ENCODE assay signal across 20 cellular contexts in genomic region chr10:43209651-43210141, GRCh38. TPM values are rescaled to one million over a fixed set of nuclear protein-coding genes. Genes with fewer than 3 reads are reported as not detected.
DNase-seq lines count a peak whose midpoint lies in the region; ATAC-seq and TF ChIP-seq lines count a peak whose summit lies in the region.
"Had no signal": no experiment of that assay in that cellular context is flagged by ENCODE, and none has a peak within 500 bp of the region (broad histone marks: within the 10 kb centered on the region; RNA-seq: fewer than 3 reads in every experiment).

No MANE protein-coding gene starts in this region.

- no peak overlapping the region for H2BK15ac ChIP-seq in IMR-90 (ENCODE audit: low read depth, low read length)

- H3K4me1 ChIP-seq in IMR-90 (ENCODE audit: control insufficient read depth, insufficient read depth, low read length) (no peaks in the 10 kb centered on the region), psoas muscle (no peaks in the 10 kb centered on the region)
- H3K4me1 ChIP-seq: neural progenitor cell had no signal

- CTCF ChIA-PET in IMR-90 (lab: Yijun Ruan, JAX): interaction anchor here (0.5 kb wide), 1 partner anchor 253 kb away, joined by 4 read pairs; no protein-coding TSS in a partner anchor

- POLR2A ChIA-PET in IMR-90 (lab: Charles Lee; ENCODE audit: unreplicated experiment): no interaction called here

- H3K36me3 Mint-ChIP-seq in activated CD4-positive, alpha-beta T cell treated with anti-CD3 and anti-CD28 coated beads, Interleukin-2, amount 10 ng/mL, durations not matched to agents 24 days and 14 days (ENCODE audit: low read depth): no peaks in the 10 kb centered on the region
- H3K36me3 Mint-ChIP-seq: neural progenitor cell, type B pancreatic cell had no signal

- DNase-seq in activated CD4-positive, alpha-beta T cell treated with anti-CD3 and anti-CD28 coated beads for 48 hours: peak; percentile 1
- no peak for DNase-seq in activated CD4-positive, alpha-beta T cell treated with anti-CD3 and anti-CD28 coated beads, Interleukin-2, amount 10 ng/mL, durations not matched to agents 24 days and 14 days
- DNase-seq in IMR-90: no peak
- DNase-seq in cardiac septum (ENCODE audit: low spot score): peak; percentile 63
- peak; percentile 5 to 32 for DNase-seq in psoas muscle
- DNase-seq in GM13976 (ENCODE audit: low spot score): no peak
- DNase-seq in NCI-H526 (lab: John Stamatoyannopoulos, UW): no peak
- DNase-seq: C1 segment of cervical spinal cord; erythroblast; foreskin melanocyte; H7; NCI-H1092 treated with DMSO at 0.1 percent for 48 hours; NCI-H2081; NCI-H446; stimulated activated naive CD4-positive, alpha-beta T cell had no signal

- H3K9me1 ChIP-seq in IMR-90 (ENCODE audit: insufficient read depth, low read length): no peaks in the 10 kb centered on the region

- no peaks in the 10 kb centered on the region for H3K9me3 Mint-ChIP-seq in activated CD4-positive, alpha-beta T cell treated with anti-CD3 and anti-CD28 coated beads, Interleukin-2, amount 10 ng/mL, durations not matched to agents 24 days and 14 days
- H3K9me3 Mint-ChIP-seq: neural progenitor cell, type B pancreatic cell had no signal

- TF ChIP-seq CTCF in IMR-90 (conservative IDR thresholded peaks at IDR 0.05; ENCODE audit: low read depth, low read length) (no peak), psoas muscle (IDR thresholded peaks at IDR 0.05) (no peak), GM13976 (IDR thresholded peaks at IDR 0.05; ENCODE audit: borderline replicate concordance, control extremely low read depth, extremely low read depth, insufficient read depth, missing control alignments) (no peak)

- no peak overlapping the region for H2BK20ac ChIP-seq in IMR-90 (ENCODE audit: low read depth, low read length)

- H2AK9ac ChIP-seq in IMR-90 (replicated peaks; ENCODE audit: low read depth, low read length, poor library complexity): peak overlapping the region; percentile 42

- no peaks in the 10 kb centered on the region for H4K20me1 ChIP-seq in IMR-90 (ENCODE audit: insufficient read depth, low read length)

- H3K79me1 ChIP-seq in IMR-90 (ENCODE audit: low read depth in 1 of 2, low read length in 2 of 2): no peaks in the 10 kb centered on the region

- H3K27ac Mint-ChIP-seq in activated CD4-positive, alpha-beta T cell treated with anti-CD3 and anti-CD28 coated beads, Interleukin-2, amount 10 ng/mL, durations not matched to agents 24 days and 14 days: no peak overlapping the region
- H3K27ac Mint-ChIP-seq: neural progenitor cell, type B pancreatic cell had no signal

- H3K9me3 ChIP-seq in IMR-90 (ENCODE audit: control insufficient read depth, insufficient read depth, low read length): no peaks in the 10 kb centered on the region
- no peaks in the 10 kb centered on the region for H3K9me3 ChIP-seq in psoas muscle

- H3K4me2 ChIP-seq in IMR-90 (ENCODE audit: low read depth, low read length): no peak overlapping the region
- H3K4me2 ChIP-seq: neural progenitor cell had no signal

- no peak overlapping the region for H3K23ac ChIP-seq in IMR-90 (ENCODE audit: low read depth, low read length)

- H3K56ac ChIP-seq in IMR-90 (ENCODE audit: extremely low read depth, insufficient read depth, low read length): no peak overlapping the region

- no TSS peak for BruUV-seq in IMR-90 (replicated peaks; lab: Mats Ljungman, UMichigan)

- no peak overlapping the region for H4K91ac ChIP-seq in IMR-90 (ENCODE audit: insufficient read depth, low read depth, low read length)

- H3K18ac ChIP-seq in IMR-90 (ENCODE audit: low read depth, low read length): no peak overlapping the region

- no peak overlapping the region for H3K9ac ChIP-seq in IMR-90 (ENCODE audit: low read depth, low read length)
- H3K9ac ChIP-seq: neural progenitor cell had no signal

- TF ChIP-seq RAD21 in IMR-90 (IDR thresholded peaks at IDR 0.05; ENCODE audit: low read length): no peak

- WGBS in IMR-90 (ENCODE audit: extremely low coverage in 2 of 2, insufficient read length in 1 of 2), 2 experiments: 76% methylated on average over 3 of the region's 5 CpGs; no CpG with 5 or more reads in 1 of the 2 experiments
- 89 to 96% (median 92%) methylated on average over 5 of the region's 5 CpGs for WGBS in psoas muscle, 3 donors

- H2AK5ac ChIP-seq in IMR-90 (ENCODE audit: low read depth, low read length): no peak overlapping the region

- no peak overlapping the region for H2BK120ac ChIP-seq in IMR-90 (ENCODE audit: low read depth, low read length)

- H3K27me3 ChIP-seq in IMR-90 (ENCODE audit: control insufficient read depth, insufficient read depth, low read length) (peaks cover 15% of the 10 kb centered on the region; the same call in 1 of the 2 replicates), psoas muscle (ENCODE audit: insufficient read depth in 3 of 3, low read length in 2 of 3) (no peaks in the 10 kb centered on the region)
- H3K27me3 ChIP-seq: neural progenitor cell had no signal

- in situ Hi-C loops in IMR-90 (cut with MboI; ENCODE audit: low sequenced_read_pairs) (no loop called here), GM13976 (cut with MboI; ENCODE audit: low sequenced_read_pairs, unreplicated experiment) (no loop called here)

- dilution Hi-C loops in IMR-90 (cut with HindIII; ENCODE audit: low sequenced_read_pairs, unreplicated experiment): no loop called here

- no peak overlapping the region for H3K4ac ChIP-seq in IMR-90 (ENCODE audit: low read depth, low read length)

- no peak overlapping the region for H2AFZ ChIP-seq in IMR-90 (replicated peaks; ENCODE audit: low read length, poor library complexity)
- H2AFZ ChIP-seq: neural progenitor cell had no signal

- H3K4me1 Mint-ChIP-seq in activated CD4-positive, alpha-beta T cell treated with anti-CD3 and anti-CD28 coated beads, Interleukin-2, amount 10 ng/mL, durations not matched to agents 24 days and 14 days: peaks cover 2% of the 10 kb centered on the region

- intact Hi-C loops in activated CD4-positive, alpha-beta T cell treated with anti-CD3 and anti-CD28 coated beads, Interleukin-2, amount 10 ng/mL, durations not matched to agents 24 days and 14 days (cut with micrococcal nuclease): no loop called here
- intact Hi-C loops in IMR-90 (cut with micrococcal nuclease): loop anchor here (5.0 to 10.0 kb wide), 2 partner anchors 135 to 253 kb away; no protein-coding TSS in a partner anchor
- intact Hi-C loops in cardiac septum (cut with DNase I): loop anchor here (10.0 kb wide), 1 partner anchor 135 kb away; no protein-coding TSS in a partner anchor
- intact Hi-C loops in psoas muscle (cut with DNase I): no loop called here

- no peak overlapping the region for H3K27ac ChIP-seq in IMR-90 (ENCODE audit: insufficient read depth, low read length)
- no peak overlapping the region for H3K27ac ChIP-seq in psoas muscle
- H3K27ac ChIP-seq: neural progenitor cell had no signal

- no peak overlapping the region for H3K4me3 Mint-ChIP-seq in activated CD4-positive, alpha-beta T cell treated with anti-CD3 and anti-CD28 coated beads, Interleukin-2, amount 10 ng/mL, durations not matched to agents 24 days and 14 days
- H3K4me3 Mint-ChIP-seq: neural progenitor cell, type B pancreatic cell had no signal

- H3K4me3 ChIP-seq in IMR-90 (ENCODE audit: insufficient read depth, low read depth, low read length): no peak overlapping the region
- no peak overlapping the region for H3K4me3 ChIP-seq in psoas muscle
- H3K4me3 ChIP-seq: neural progenitor cell had no signal

- H4K5ac ChIP-seq in IMR-90 (ENCODE audit: low read depth, low read length): no peak overlapping the region

- H2BK5ac ChIP-seq in IMR-90 (ENCODE audit: low read depth, low read length, poor library complexity, severe bottlenecking): no peak overlapping the region

- H3K14ac ChIP-seq in IMR-90 (replicated peaks; ENCODE audit: low read depth, low read length): no peak overlapping the region

- H3K27me3 Mint-ChIP-seq in activated CD4-positive, alpha-beta T cell treated with anti-CD3 and anti-CD28 coated beads, Interleukin-2, amount 10 ng/mL, durations not matched to agents 24 days and 14 days: no peaks in the 10 kb centered on the region

- no peak for TF ChIP-seq POLR2A in IMR-90 (IDR thresholded peaks at IDR 0.05; ENCODE audit: low read depth, low read length)

- H3K36me3 ChIP-seq in IMR-90 (ENCODE audit: control insufficient read depth, insufficient read depth, low read length) (no peaks in the 10 kb centered on the region), psoas muscle (ENCODE audit: insufficient read depth in 1 of 2, low read depth in 1 of 2) (no peaks in the 10 kb centered on the region)
- H3K36me3 ChIP-seq: neural progenitor cell had no signal

- ATAC-seq in IMR-90 (ENCODE audit: low read depth) (no peak), psoas muscle (no peak), GM19395 (IDR thresholded peaks at IDR 0.05; ENCODE audit: unreplicated experiment) (no peak)

- no peak overlapping the region for H4K8ac ChIP-seq in IMR-90 (ENCODE audit: low read depth in 2 of 2, low read length in 2 of 2)

TF ChIP-seq in IMR-90, 13 proteins besides CTCF, POLR2A, EP300 and RAD21 (continues in another document):
- TF ChIP-seq CHD1 (IDR thresholded peaks at IDR 0.05; ENCODE audit: low read depth, low read length) (no peak), FOS (IDR thresholded peaks at IDR 0.05; ENCODE audit: low read depth, low read length) (no peak)
- TF ChIP-seq, protein P1, sequence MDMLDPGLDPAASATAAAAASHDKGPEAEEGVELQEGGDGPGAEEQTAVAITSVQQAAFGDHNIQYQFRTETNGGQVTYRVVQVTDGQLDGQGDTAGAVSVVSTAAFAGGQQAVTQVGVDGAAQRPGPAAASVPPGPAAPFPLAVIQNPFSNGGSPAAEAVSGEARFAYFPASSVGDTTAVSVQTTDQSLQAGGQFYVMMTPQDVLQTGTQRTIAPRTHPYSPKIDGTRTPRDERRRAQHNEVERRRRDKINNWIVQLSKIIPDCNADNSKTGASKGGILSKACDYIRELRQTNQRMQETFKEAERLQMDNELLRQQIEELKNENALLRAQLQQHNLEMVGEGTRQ (IDR thresholded peaks at IDR 0.05; ENCODE audit: low read depth, low read length): no peak

RNA-seq across cellular contexts. Expression of gene RASGEF1A, which starts 57.2 kb away (rescaled TPM):
- 0.63 and 0.66 TPM in 2 replicates for total RNA-seq in activated CD4-positive, alpha-beta T cell treated with anti-CD3 and anti-CD28 coated beads, Interleukin-2, amount 10 ng/mL, durations not matched to agents 24 days and 14 days
- total RNA-seq in IMR-90 (2012; rRNA removed) (0.18 and 0.28 TPM in 2 replicates), cardiac septum (1.0 TPM), psoas muscle (under 1 TPM; 0.34 to 0.69 (median 0.41) TPM)
- polyA plus RNA-seq in IMR-90 (2012; rRNA removed) (0.15 and 0.55 TPM in 2 replicates), psoas muscle (under 1 TPM; 0.10 to 0.46 (median 0.15) TPM)
- 0.10 and 0.29 TPM in 2 replicates for polyA plus RNA-seq in IMR-90 (2012; cell fraction: cytosol; rRNA removed)
- 0.44 and 0.64 TPM in 2 replicates for polyA plus RNA-seq in IMR-90 (2012; cell fraction: nucleus; rRNA removed; ENCODE audit: low replicate concordance)
- total RNA-seq: LHCN-M2, RPMI7951 had no signal

Comparison
In these comparisons a context has a peak if more than half of its experiments do, and no peak if none do; other contexts are left out.
1. DNase-seq: peak in activated CD4-positive, alpha-beta T cell treated with anti-CD3 and anti-CD28 coated beads for 48 hours (single experiment), cardiac septum (single experiment) and psoas muscle (2 of 2); none in activated CD4-positive, alpha-beta T cell treated with anti-CD3 and anti-CD28 coated beads, Interleukin-2, amount 10 ng/mL, durations not matched to agents 24 days and 14 days (single experiment), IMR-90 (single experiment), GM13976 (single experiment) and NCI-H526 (0 of 2).
2. intact Hi-C loops: an anchor here in IMR-90 (5.0 to 10.0 kb wide) and cardiac septum (10.0 kb wide); none called in activated CD4-positive, alpha-beta T cell treated with anti-CD3 and anti-CD28 coated beads, Interleukin-2, amount 10 ng/mL, durations not matched to agents 24 days and 14 days and psoas muscle.